In the genomic region with DNA sequence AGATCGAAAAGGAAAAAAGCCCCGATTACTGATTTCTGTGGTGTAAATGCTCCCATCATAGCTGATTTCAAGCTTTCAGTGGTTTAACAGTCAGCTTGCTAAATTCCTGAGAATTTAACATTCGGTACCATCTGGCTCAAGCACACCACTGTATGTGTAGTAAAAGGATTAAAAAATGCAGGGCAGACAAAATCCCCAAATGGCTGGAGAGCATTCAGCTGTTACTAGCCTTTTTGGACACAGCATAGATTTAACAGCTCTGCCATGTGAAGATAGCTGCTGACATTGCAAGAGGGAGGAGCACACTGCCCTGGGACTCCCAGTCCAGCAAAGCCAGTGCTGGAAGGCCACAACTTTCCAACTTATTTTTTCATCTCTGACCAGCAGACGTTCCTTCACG, we compare ENCODE assay signal across 20 cellular contexts.
DNase-seq lines count a peak whose midpoint lies in the region; ATAC-seq, FAIRE-seq and TF ChIP-seq lines count a peak whose summit lies in the region.
"Had no signal": no experiment of that assay in that cellular context is flagged by ENCODE, and none has a peak within 500 bp of the region (broad histone marks: within the 10 kb centered on the region; RNA-seq: fewer than 3 reads in every experiment).

No MANE protein-coding gene starts in this region.

- H3K36me3 Mint-ChIP-seq in stimulated activated naive B cell treated with anti-CD40 and anti-IgM and Interleukin-4, amounts not matched to agents 10 μg/mL and 1 μg/mL and 100 μg/mL, for 72 hours, result no peaks in the 10 kb centered on the region
- H3K36me3 Mint-ChIP-seq: activated naive CD4-positive, alpha-beta T cell treated with anti-CD3 and anti-CD28 coated beads, Interleukin-2, amount 10 ng/mL, durations not matched to agents 7 days and 5 days had no signal

- peak; percentile 85 to 97 for ATAC-seq in right cardiac atrium
- peak; percentile 94 for ATAC-seq in sciatic nerve
- ATAC-seq in stimulated activated naive B cell treated with anti-CD40 and anti-IgM and Interleukin-4, amounts not matched to agents 10 μg/mL and 1 μg/mL and 100 μg/mL, for 72 hours (replicated peaks), result no peak
- ATAC-seq in HG02610 (IDR thresholded peaks at IDR 0.05; ENCODE audit: unreplicated experiment), result no peak
- ATAC-seq: naive thymus-derived CD8-positive, alpha-beta T cell had no signal

- FAIRE-seq in endometrium (lab: Jason Lieb, UNC), result peak; percentile 94
- FAIRE-seq: TTC549 had no signal

- H3K27me3 ChIP-seq in right cardiac atrium (ENCODE audit: control insufficient read depth, insufficient read depth), result no peaks in the 10 kb centered on the region
- H3K27me3 ChIP-seq: hepatocyte had no signal

- no peak overlapping the region for H3K4me3 ChIP-seq in GM12865 (ENCODE audit: low read depth, low read length)
- no peak overlapping the region for H3K4me3 ChIP-seq in right cardiac atrium (ENCODE audit: low read length)
- H3K4me3 ChIP-seq: hepatocyte, SK-N-MC had no signal

- WGBS in right cardiac atrium, result 43% methylated on average over 5 of the region's 5 CpGs

- no peak overlapping the region for H3K27ac Mint-ChIP-seq in stimulated activated naive B cell treated with anti-CD40 and anti-IgM and Interleukin-4, amounts not matched to agents 10 μg/mL and 1 μg/mL and 100 μg/mL, for 72 hours
- H3K27ac Mint-ChIP-seq: activated naive CD4-positive, alpha-beta T cell treated with anti-CD3 and anti-CD28 coated beads, Interleukin-2, amount 10 ng/mL, durations not matched to agents 7 days and 5 days had no signal

- TF ChIP-seq CTCF in GM12865 (IDR thresholded peaks at IDR 0.05; ENCODE audit: insufficient read depth, low read depth, low read length, missing control alignments), result no peak

- H3K9me3 Mint-ChIP-seq in stimulated activated naive B cell treated with anti-CD40 and anti-IgM and Interleukin-4, amounts not matched to agents 10 μg/mL and 1 μg/mL and 100 μg/mL, for 72 hours, result peaks cover 5 to 9% of the 10 kb centered on the region in 2 donors
- H3K9me3 Mint-ChIP-seq: activated naive CD4-positive, alpha-beta T cell treated with anti-CD3 and anti-CD28 coated beads, Interleukin-2, amount 10 ng/mL, durations not matched to agents 7 days and 5 days had no signal

- peak; percentile 57 for DNase-seq in GM12865 (ENCODE audit: low read depth)
- DNase-seq in right cardiac atrium, result peak in 2 of 3 donors; percentile 42 to 74
- DNase-seq in sciatic nerve (ENCODE audit: low spot score), result peak; percentile 54
- DNase-seq in stimulated activated naive B cell treated with anti-CD40 and anti-IgM and Interleukin-4, amounts not matched to agents 10 μg/mL and 1 μg/mL and 100 μg/mL, for 72 hours, result no peak
- no peak for DNase-seq in DMS79 treated with DMSO at 0.1 percent for 48 hours (lab: John Stamatoyannopoulos, UW)
- DNase-seq in DMS114 treated with DMSO at 0.1 percent for 48 hours (lab: John Stamatoyannopoulos, UW; ENCODE audit: unreplicated experiment), result no peak
- DNase-seq: activated CD4-positive, alpha-beta T cell treated with anti-CD3 and anti-CD28 coated beads, Interleukin-2, amount 50 U/mL, for 1 hour; activated naive CD4-positive, alpha-beta T cell treated with anti-CD3 and anti-CD28 coated beads, Interleukin-2, amount 10 ng/mL, durations not matched to agents 7 days and 5 days; activated T-cell treated with anti-CD3 and anti-CD28 coated beads for 4 hours; Calu3; erythroblast; NCI-H2029; NCI-H510A; stimulated activated CD4-positive, alpha-beta T cell treated with anti-CD3 and anti-CD28 coated beads, Interleukin-2, amount 100 ng/mL, for 24 hours had no signal

- no peak overlapping the region for H3K4me3 Mint-ChIP-seq in stimulated activated naive B cell treated with anti-CD40 and anti-IgM and Interleukin-4, amounts not matched to agents 10 μg/mL and 1 μg/mL and 100 μg/mL, for 72 hours
- H3K4me3 Mint-ChIP-seq: activated naive CD4-positive, alpha-beta T cell treated with anti-CD3 and anti-CD28 coated beads, Interleukin-2, amount 10 ng/mL, durations not matched to agents 7 days and 5 days; naive thymus-derived CD8-positive, alpha-beta T cell had no signal

- H3K4me1 Mint-ChIP-seq in stimulated activated naive B cell treated with anti-CD40 and anti-IgM and Interleukin-4, amounts not matched to agents 10 μg/mL and 1 μg/mL and 100 μg/mL, for 72 hours, result no peaks in the 10 kb centered on the region
- H3K4me1 Mint-ChIP-seq: activated naive CD4-positive, alpha-beta T cell treated with anti-CD3 and anti-CD28 coated beads, Interleukin-2, amount 10 ng/mL, durations not matched to agents 7 days and 5 days; naive thymus-derived CD8-positive, alpha-beta T cell had no signal

- intact Hi-C loops in right cardiac atrium (cut with DNase I), result loop anchor here in 1 of 4 donors (10.0 kb wide), 1 partner anchor 184 kb away; no protein-coding TSS in a partner anchor
- intact Hi-C loops in sciatic nerve (cut with DNase I), result loop anchor here (10.0 kb wide), 1 partner anchor 184 kb away; no protein-coding TSS in a partner anchor

- H3K9me3 ChIP-seq in right cardiac atrium (ENCODE audit: control insufficient read depth, low read length), result no peaks in the 10 kb centered on the region

- no peaks in the 10 kb centered on the region for H3K4me1 ChIP-seq in right cardiac atrium (ENCODE audit: control insufficient read depth, insufficient read depth, low read length)

- H3K27me3 Mint-ChIP-seq in stimulated activated naive B cell treated with anti-CD40 and anti-IgM and Interleukin-4, amounts not matched to agents 10 μg/mL and 1 μg/mL and 100 μg/mL, for 72 hours, result peaks cover 13 to 27% of the 10 kb centered on the region in 2 donors

- H3K27ac ChIP-seq in right cardiac atrium (ENCODE audit: low read length), result no peak overlapping the region
- H3K27ac ChIP-seq: hepatocyte, SK-N-MC had no signal

Comparison
In these comparisons a context has a peak if more than half of its experiments do, and no peak if none do; other contexts are left out.
1. DNase-seq: peak in GM12865 (single experiment), right cardiac atrium (2 of 3) and sciatic nerve (single experiment); none in stimulated activated naive B cell treated with anti-CD40 and anti-IgM and Interleukin-4, amounts not matched to agents 10 μg/mL and 1 μg/mL and 100 μg/mL, for 72 hours (single experiment), DMS79 treated with DMSO at 0.1 percent for 48 hours (single experiment) and DMS114 treated with DMSO at 0.1 percent for 48 hours (single experiment).
2. ATAC-seq: peak in right cardiac atrium (2 of 2) and sciatic nerve (single experiment); none in stimulated activated naive B cell treated with anti-CD40 and anti-IgM and Interleukin-4, amounts not matched to agents 10 μg/mL and 1 μg/mL and 100 μg/mL, for 72 hours (0 of 2) and HG02610 (single experiment).